In genomic region chr3:12553921-12554391, GRCh38 we compare ENCODE assay signal across 9 cellular contexts. TPM values are rescaled to one million over a fixed set of nuclear protein-coding genes. Genes with fewer than 3 reads are reported as not detected.
A peak's percentile ranks its signal among the peaks of the same experiment; 100 is the strongest.
DNase-seq lines count a peak whose midpoint lies in the region; ATAC-seq and TF ChIP-seq lines count a peak whose summit lies in the region.
"Had no signal": no experiment of that assay in that cellular context is flagged by ENCODE, and none has a peak within 500 bp of the region (broad histone marks: within the 10 kb centered on the region; RNA-seq: fewer than 3 reads in every experiment).

No MANE protein-coding gene starts in this region.

- peaks cover 33% of the 10 kb centered on the region for H3K27me3 Mint-ChIP-seq in activated CD4-positive, alpha-beta memory T cell treated with anti-CD3 and anti-CD28 coated beads for 36 hours
- H3K27me3 Mint-ChIP-seq in progenitor cell of endocrine pancreas, result peaks cover 29% of the 10 kb centered on the region

- H3K36me3 ChIP-seq in KOPT-K1 (ENCODE audit: insufficient read depth, low read length), result no peaks in the 10 kb centered on the region

- POLR2A ChIA-PET in activated CD4-positive, alpha-beta memory T cell treated with anti-CD3 and anti-CD28 coated beads for 36 hours (lab: Charles Lee), result no interaction called here

- H3K27ac Mint-ChIP-seq in activated CD4-positive, alpha-beta memory T cell treated with anti-CD3 and anti-CD28 coated beads for 36 hours, result no peak overlapping the region
- no peak overlapping the region for H3K27ac Mint-ChIP-seq in progenitor cell of endocrine pancreas

- peaks cover 28% of the 10 kb centered on the region for H3K4me1 Mint-ChIP-seq in activated CD4-positive, alpha-beta memory T cell treated with anti-CD3 and anti-CD28 coated beads for 36 hours (ENCODE audit: low read depth)
- peaks cover 19% of the 10 kb centered on the region for H3K4me1 Mint-ChIP-seq in progenitor cell of endocrine pancreas (ENCODE audit: low read depth)

- H3K4me3 Mint-ChIP-seq in activated CD4-positive, alpha-beta memory T cell treated with anti-CD3 and anti-CD28 coated beads for 36 hours, result peak overlapping the region; percentile 79
- H3K4me3 Mint-ChIP-seq in progenitor cell of endocrine pancreas (ENCODE audit: low read depth), result peak overlapping the region; percentile 38

- H3K36me3 Mint-ChIP-seq in activated CD4-positive, alpha-beta memory T cell treated with anti-CD3 and anti-CD28 coated beads for 36 hours, result no peaks in the 10 kb centered on the region
- H3K36me3 Mint-ChIP-seq in progenitor cell of endocrine pancreas (ENCODE audit: insufficient read depth), result no peaks in the 10 kb centered on the region

- peak overlapping the region; percentile 52 for H3K4me3 ChIP-seq in fibroblast of villous mesenchyme (ENCODE audit: low read depth, low read length)
- H3K4me3 ChIP-seq: SK-N-MC had no signal

- no peaks in the 10 kb centered on the region for H3K9me3 Mint-ChIP-seq in activated CD4-positive, alpha-beta memory T cell treated with anti-CD3 and anti-CD28 coated beads for 36 hours
- no peaks in the 10 kb centered on the region for H3K9me3 Mint-ChIP-seq in progenitor cell of endocrine pancreas (ENCODE audit: low read depth)

- intact Hi-C loops in activated CD4-positive, alpha-beta memory T cell treated with anti-CD3 and anti-CD28 coated beads for 36 hours (cut with micrococcal nuclease), result no loop called here

- ATAC-seq in GM21528 (IDR thresholded peaks at IDR 0.05; ENCODE audit: low FRiP score, unreplicated experiment), result no peak

- peak; percentile 28 for DNase-seq in COLO668 (lab: John Stamatoyannopoulos, UW; ENCODE audit: unreplicated experiment)
- DNase-seq in activated CD4-positive, alpha-beta memory T cell treated with anti-CD3 and anti-CD28 coated beads for 36 hours, result no peak
- peak; percentile 33 for DNase-seq in fibroblast of villous mesenchyme (ENCODE audit: low read depth)
- no peak for DNase-seq in progenitor cell of endocrine pancreas (ENCODE audit: low spot score, unreplicated experiment)
- no peak for DNase-seq in GM10266 (ENCODE audit: extremely low spot score)
- DNase-seq in NCI-H146 treated with DMSO at 0.1 percent for 48 hours (lab: John Stamatoyannopoulos, UW; ENCODE audit: unreplicated experiment), result no peak

- CTCF ChIA-PET in activated CD4-positive, alpha-beta memory T cell treated with anti-CD3 and anti-CD28 coated beads for 36 hours (lab: Charles Lee), result interaction anchor here (0.8 to 1.0 kb wide), 3 partner anchors 74 to 266 kb away, joined by 3 read pairs; no protein-coding TSS in a partner anchor

- TF ChIP-seq CTCF in fibroblast of villous mesenchyme (IDR thresholded peaks at IDR 0.05; ENCODE audit: insufficient read depth, low read depth, low read length), result no peak
- TF ChIP-seq CTCF in progenitor cell of endocrine pancreas (IDR thresholded peaks at IDR 0.05; ENCODE audit: unreplicated experiment), result no peak
- no peak for TF ChIP-seq CTCF in GM10266 (IDR thresholded peaks at IDR 0.05; ENCODE audit: control insufficient read depth, insufficient read depth, low read depth, missing control alignments)

- H3K27ac ChIP-seq in KOPT-K1 (ENCODE audit: low read depth, low read length, poor library complexity, severe bottlenecking), result peak overlapping the region; percentile 95
- H3K27ac ChIP-seq: SK-N-MC had no signal

- H3K9me3 ChIP-seq in KOPT-K1 (ENCODE audit: insufficient read depth, low read length, poor library complexity, severe bottlenecking), result no peaks in the 10 kb centered on the region

RNA-seq across cellular contexts. Expression of gene MKRN2, which starts 2.9 kb away (rescaled TPM):
- 10 to 100 TPM; 28.5 to 30.1 TPM for total RNA-seq in activated CD4-positive, alpha-beta memory T cell treated with anti-CD3 and anti-CD28 coated beads for 36 hours
- total RNA-seq in fibroblast of villous mesenchyme (41.9 and 42.7 TPM in 2 replicates), progenitor cell of endocrine pancreas (23.4 and 23.9 TPM in 2 replicates)

RNA-seq across cellular contexts. Expression of gene MKRN2OS, which starts 8.7 kb away (rescaled TPM):
- not detected for total RNA-seq in activated CD4-positive, alpha-beta memory T cell treated with anti-CD3 and anti-CD28 coated beads for 36 hours
- total RNA-seq in fibroblast of villous mesenchyme (not detected in 2 replicates), progenitor cell of endocrine pancreas (1.7 and 2.0 TPM in 2 replicates)

Comparison
In these comparisons a context has a peak if more than half of its experiments do, and no peak if none do; other contexts are left out.
1. DNase-seq: peak in COLO668 (single experiment) and fibroblast of villous mesenchyme (single experiment); none in activated CD4-positive, alpha-beta memory T cell treated with anti-CD3 and anti-CD28 coated beads for 36 hours (single experiment), progenitor cell of endocrine pancreas (single experiment), GM10266 (single experiment) and NCI-H146 treated with DMSO at 0.1 percent for 48 hours (single experiment).